ENCODE assay signal across 13 cellular contexts in genomic region chr9:121372239-121372562, GRCh38. TPM values are rescaled to one million over a fixed set of nuclear protein-coding genes. Genes with fewer than 3 reads are reported as not detected.
DNase-seq lines count a peak whose midpoint lies in the region; ATAC-seq and TF ChIP-seq lines count a peak whose summit lies in the region.
"Had no signal": no experiment of that assay in that cellular context is flagged by ENCODE, and none has a peak within 500 bp of the region (broad histone marks: within the 10 kb centered on the region; RNA-seq: fewer than 3 reads in every experiment).

No MANE protein-coding gene starts in this region.

- no peaks in the 10 kb centered on the region for H3K79me1 ChIP-seq in mesenchymal stem cell (replicated peaks; ENCODE audit: low read length, poor library complexity, severe bottlenecking)

- no peak for DNase-seq in CD8-positive, alpha-beta T cell
- DNase-seq in adrenal gland (no peak), mesenchymal stem cell (no peak), suprapubic skin (ENCODE audit: low spot score in 2 of 2) (no peak), GM23248 (no peak), NCI-H748 (lab: John Stamatoyannopoulos, UW; ENCODE audit: unreplicated experiment) (no peak), nucleus accumbens (lab: John Stamatoyannopoulos, UW) (no peak)
- DNase-seq in activated CD4-positive, alpha-beta T cell treated with anti-CD3 and anti-CD28 coated beads for 48 hours, result no peak
- DNase-seq: activated CD4-positive, alpha-beta memory T cell treated with anti-CD3 and anti-CD28 coated beads for 36 hours; activated effector memory CD4-positive, alpha-beta T cell treated with anti-CD3 and anti-CD28 coated beads, Interleukin-2, amount 50 U/mL, for 16 hours had no signal

- H3K9me2 ChIP-seq in GM23248 (ENCODE audit: insufficient read depth), result no peaks in the 10 kb centered on the region

- H3K4me2 ChIP-seq in mesenchymal stem cell (ENCODE audit: low read length, poor library complexity, severe bottlenecking), result no peak overlapping the region
- no peak overlapping the region for H3K4me2 ChIP-seq in GM23248 (ENCODE audit: unreplicated experiment)

- ATAC-seq in CD8-positive, alpha-beta T cell, result no peak

- peaks cover 20% of the 10 kb centered on the region for H3K79me2 ChIP-seq in GM23248 (ENCODE audit: insufficient read depth)

- TF ChIP-seq POLR2A in adrenal gland (IDR thresholded peaks at IDR 0.05), result no peak
- no peak for TF ChIP-seq POLR2A in suprapubic skin (IDR thresholded peaks at IDR 0.05)

- H3K9ac ChIP-seq in mesenchymal stem cell (ENCODE audit: low read length) (no peak overlapping the region), GM23248 (no peak overlapping the region)

- H3F3A ChIP-seq in GM23248 (ENCODE audit: insufficient read depth), result peaks cover 36% of the 10 kb centered on the region

- in situ Hi-C loops in GM23248 (cut with MboI), result no loop called here

- no peak overlapping the region for H3K27ac ChIP-seq in CD8-positive, alpha-beta T cell (ENCODE audit: low read depth, low read length)
- H3K27ac ChIP-seq in adrenal gland (peak overlapping the region in 3 of 5 donors; percentile 17 to 98 (median 93)), mesenchymal stem cell (ENCODE audit: low read length, poor library complexity, severe bottlenecking) (no peak overlapping the region), suprapubic skin (peak overlapping the region; percentile 98), GM23248 (no peak overlapping the region)

- H2BK12ac ChIP-seq in mesenchymal stem cell (ENCODE audit: low read length in 2 of 2), result peak overlapping the region; percentile 6 to 90

- H2BK15ac ChIP-seq in mesenchymal stem cell (ENCODE audit: low read depth, poor library complexity, severe bottlenecking), result no peak overlapping the region

- TF ChIP-seq CTCF in CD8-positive, alpha-beta T cell (IDR thresholded peaks at IDR 0.05), result no peak
- TF ChIP-seq CTCF in adrenal gland (IDR thresholded peaks at IDR 0.05) (no peak), suprapubic skin (IDR thresholded peaks at IDR 0.05) (no peak)

- H3K14ac ChIP-seq in mesenchymal stem cell (ENCODE audit: low read length in 2 of 2), result peak overlapping the region in 1 of 2 experiments; percentile 64

- no peaks in the 10 kb centered on the region for H3K9me3 ChIP-seq in CD8-positive, alpha-beta T cell (ENCODE audit: low read length)
- H3K9me3 ChIP-seq in adrenal gland (replicated peaks in 1 of 3) (no peaks in the 10 kb centered on the region), mesenchymal stem cell (ENCODE audit: control insufficient read depth, low read length) (no peaks in the 10 kb centered on the region), suprapubic skin (no peaks in the 10 kb centered on the region), GM23248 (ENCODE audit: low read depth) (no peaks in the 10 kb centered on the region)
- H3K9me3 ChIP-seq: MG63 had no signal

- 88 to 95% (median 92%) methylated on average over 4 of the region's 4 CpGs for WGBS in adrenal gland, 4 donors
- 85% methylated on average over 4 of the region's 4 CpGs for WGBS in mesenchymal stem cell
- 74% methylated on average over 4 of the region's 4 CpGs for WGBS in suprapubic skin
- WGBS in GM23248 (ENCODE audit: low coverage in 1 of 2, low lambda C conversion rate in 2 of 2, missing lambda C conversion rate in 2 of 2), 2 experiments, result 67 to 69% methylated on average over 4 of the region's 4 CpGs

- TF ChIP-seq EP300 in suprapubic skin (IDR thresholded peaks at IDR 0.05), result no peak

- peak overlapping the region; percentile 30 for H4K91ac ChIP-seq in mesenchymal stem cell (ENCODE audit: low read length)

- peaks cover 7% of the 10 kb centered on the region for H3K36me3 Mint-ChIP-seq in CD8-positive, alpha-beta T cell

- intact Hi-C loops in CD8-positive, alpha-beta T cell (cut with DNase I, micrococcal nuclease), result loop anchor here in 1 of 2 experiments (5.0 kb wide), 2 partner anchors 170 to 720 kb away; partner anchors contain the start of genes RAB14 and TTLL11
- intact Hi-C loops in adrenal gland (cut with DNase I), result loop anchor here (5.0 kb wide), 2 partner anchors 45 to 50 kb away; no protein-coding TSS in a partner anchor

- POLR2A ChIA-PET in CD8-positive, alpha-beta T cell (lab: Charles Lee), result no interaction called here

- H3K23ac ChIP-seq in mesenchymal stem cell (ENCODE audit: low read length in 2 of 2), result no peak overlapping the region

- H4K20me1 ChIP-seq in GM23248 (ENCODE audit: insufficient read depth), result no peaks in the 10 kb centered on the region

- peak overlapping the region; percentile 24 for H4K8ac ChIP-seq in mesenchymal stem cell (ENCODE audit: low read length)

- H2BK120ac ChIP-seq in mesenchymal stem cell (ENCODE audit: low read depth, low read length), result no peak overlapping the region

- peak overlapping the region; percentile 33 for H3K27ac Mint-ChIP-seq in CD8-positive, alpha-beta T cell
- H3K27ac Mint-ChIP-seq: activated CD4-positive, alpha-beta memory T cell treated with anti-CD3 and anti-CD28 coated beads for 36 hours; T-helper 1 cell treated with Interleukin-12 subunit alpha and Interleukin-12 subunit beta and Interleukin-4 antibody, amounts not matched to agents 30 μg/mL and 1 μg/mL, for 36 hours had no signal

- H2AFZ ChIP-seq in mesenchymal stem cell (ENCODE audit: low read depth, low read length) (no peak overlapping the region), GM23248 (no peak overlapping the region)

- no peaks in the 10 kb centered on the region for H3K36me3 ChIP-seq in CD8-positive, alpha-beta T cell (ENCODE audit: insufficient read depth, low read length)
- no peaks in the 10 kb centered on the region for H3K36me3 ChIP-seq in adrenal gland (replicated peaks in 1 of 2)
- H3K36me3 ChIP-seq in mesenchymal stem cell (ENCODE audit: control insufficient read depth in 1 of 2, insufficient read depth in 2 of 2, low read depth in 1 of 2, low read length in 2 of 2), result no peaks in the 10 kb centered on the region
- no peaks in the 10 kb centered on the region for H3K36me3 ChIP-seq in suprapubic skin
- H3K36me3 ChIP-seq in GM23248 (ENCODE audit: low read depth), result no peaks in the 10 kb centered on the region

- no peak overlapping the region for H2AK5ac ChIP-seq in mesenchymal stem cell (ENCODE audit: low read length, severe bottlenecking)

- H3K18ac ChIP-seq in mesenchymal stem cell (ENCODE audit: low read depth in 1 of 2, low read length in 2 of 2), result peak overlapping the region; percentile 64 to 75

- H3K27me3 ChIP-seq in CD8-positive, alpha-beta T cell (ENCODE audit: insufficient read depth, low read length), result no peaks in the 10 kb centered on the region
- no peaks in the 10 kb centered on the region for H3K27me3 ChIP-seq in adrenal gland
- no peaks in the 10 kb centered on the region for H3K27me3 ChIP-seq in mesenchymal stem cell (ENCODE audit: control insufficient read depth in 1 of 2, insufficient read depth in 1 of 2, low read length in 2 of 2)
- H3K27me3 ChIP-seq in suprapubic skin, result no peaks in the 10 kb centered on the region
- no peaks in the 10 kb centered on the region for H3K27me3 ChIP-seq in GM23248 (replicated peaks; ENCODE audit: insufficient read depth)
- H3K27me3 ChIP-seq: MG63 had no signal

- CTCF ChIA-PET in CD8-positive, alpha-beta T cell (lab: Charles Lee), result interaction anchor here (2.3 kb wide), 1 partner anchor 52 kb away, joined by 34 read pairs; no protein-coding TSS in a partner anchor

- peaks cover 46% of the 10 kb centered on the region for H3K4me1 Mint-ChIP-seq in CD8-positive, alpha-beta T cell (ENCODE audit: low read depth)

- H3K27me3 Mint-ChIP-seq in CD8-positive, alpha-beta T cell (ENCODE audit: low read depth), result no peaks in the 10 kb centered on the region
- H3K27me3 Mint-ChIP-seq: activated CD4-positive, alpha-beta memory T cell treated with anti-CD3 and anti-CD28 coated beads for 36 hours; central memory CD8-positive, alpha-beta T cell had no signal

- no peaks in the 10 kb centered on the region for H3K9me3 Mint-ChIP-seq in CD8-positive, alpha-beta T cell
- H3K9me3 Mint-ChIP-seq: activated CD4-positive, alpha-beta memory T cell treated with anti-CD3 and anti-CD28 coated beads for 36 hours; central memory CD8-positive, alpha-beta T cell; T-helper 1 cell treated with Interleukin-12 subunit alpha and Interleukin-12 subunit beta and Interleukin-4 antibody, amounts not matched to agents 30 μg/mL and 1 μg/mL, for 36 hours had no signal

- H2BK5ac ChIP-seq in mesenchymal stem cell (ENCODE audit: low read depth, low read length, poor library complexity, severe bottlenecking), result no peak overlapping the region

- no peak overlapping the region for H3K4me3 ChIP-seq in CD8-positive, alpha-beta T cell (ENCODE audit: low read depth, low read length)
- no peak overlapping the region for H3K4me3 ChIP-seq in adrenal gland
- no peak overlapping the region for H3K4me3 ChIP-seq in mesenchymal stem cell (ENCODE audit: insufficient read depth in 1 of 2, low read depth in 1 of 2, low read length in 2 of 2)
- no peak overlapping the region for H3K4me3 ChIP-seq in suprapubic skin
- no peak overlapping the region for H3K4me3 ChIP-seq in GM23248
- H3K4me3 ChIP-seq: MG63 had no signal

- no peak overlapping the region for H3K4me3 Mint-ChIP-seq in CD8-positive, alpha-beta T cell
- H3K4me3 Mint-ChIP-seq: activated CD4-positive, alpha-beta memory T cell treated with anti-CD3 and anti-CD28 coated beads for 36 hours; T-helper 1 cell treated with Interleukin-12 subunit alpha and Interleukin-12 subunit beta and Interleukin-4 antibody, amounts not matched to agents 30 μg/mL and 1 μg/mL, for 36 hours had no signal

- H3K4ac ChIP-seq in mesenchymal stem cell (ENCODE audit: low read depth in 1 of 2, low read length in 2 of 2), result peak overlapping the region; percentile 55 to 83

- H3K4me1 ChIP-seq in CD8-positive, alpha-beta T cell (ENCODE audit: insufficient read depth, low read length), result peaks cover 11% of the 10 kb centered on the region
- peaks cover 23 to 43% of the 10 kb centered on the region in 2 donors for H3K4me1 ChIP-seq in adrenal gland (replicated peaks in 1 of 2)
- H3K4me1 ChIP-seq in mesenchymal stem cell (ENCODE audit: control insufficient read depth, insufficient read depth, low read depth, low read length), result peaks cover 8% of the 10 kb centered on the region
- peaks cover 77% of the 10 kb centered on the region for H3K4me1 ChIP-seq in suprapubic skin
- H3K4me1 ChIP-seq in GM23248 (ENCODE audit: insufficient read depth), result peaks cover 27% of the 10 kb centered on the region

RNA-seq across cellular contexts. Expression of gene STOM, which starts 2.2 kb away (rescaled TPM):
- total RNA-seq in CD8-positive, alpha-beta T cell, result 10 to 100 TPM; 47.4 to 48.2 TPM
- total RNA-seq in adrenal gland (100 to 1,000 TPM; 182 to 427 (median 220) TPM), suprapubic skin (100 to 1,000 TPM; 166 to 238 (median 185) TPM)
- polyA plus RNA-seq in adrenal gland (100 to 1,000 TPM; 134 to 191 (median 158) TPM), GM23248 (2016; fragmentation: Nextera tagmentation; extraction: Ambion mirVana) (58.0 and 61.9 TPM in 2 replicates)
- polyA plus RNA-seq in mesenchymal stem cell (2013, experiment 1 of 2), result 298 TPM
- polyA plus RNA-seq in mesenchymal stem cell (2013, experiment 2 of 2), result 315 TPM
- 67.7 and 68.5 TPM in 2 replicates for total RNA-seq in GM23248 (2014; rRNA removed; shearing (Covaris generic))

Comparison
In these comparisons a context has a peak if more than half of its experiments do, and no peak if none do; other contexts are left out.
1. H3K27ac ChIP-seq: peak in adrenal gland (3 of 5) and suprapubic skin (single experiment); none in CD8-positive, alpha-beta T cell (single experiment), mesenchymal stem cell (single experiment) and GM23248 (single experiment).